ENCODE assay signal across 13 cellular contexts in the genomic region with DNA sequence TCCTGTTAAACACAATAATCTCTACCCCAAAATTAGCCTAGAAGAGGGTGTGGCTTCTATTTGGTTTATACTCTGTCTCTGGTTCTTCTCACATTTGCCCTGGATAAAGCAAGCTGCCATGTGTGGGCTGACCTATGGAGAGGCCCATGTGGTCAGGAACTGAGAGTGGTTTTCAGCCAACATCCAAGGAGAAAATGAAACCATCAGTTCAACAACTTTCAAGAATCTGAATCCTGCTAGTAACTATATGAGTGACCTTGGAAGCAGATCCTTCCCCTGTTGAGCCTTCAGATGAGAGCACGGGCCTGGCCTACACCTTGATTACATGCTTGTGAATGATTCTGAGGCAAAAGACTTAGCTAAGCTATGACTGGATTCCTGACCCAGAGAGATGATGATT.
"Had no signal": no experiment of that assay in that cellular context is flagged by ENCODE, and none has a peak within 500 bp of the region (broad histone marks: within the 10 kb centered on the region; RNA-seq: fewer than 3 reads in every experiment).

No MANE protein-coding gene starts in this region.

- H3K4me3 Mint-ChIP-seq: activated CD4-positive, alpha-beta T cell treated with anti-CD3 and anti-CD28 coated beads, Interleukin-2, amount 10 ng/mL, durations not matched to agents 24 days and 14 days; brain; memory B cell had no signal

- ATAC-seq: esophagus mucosa, heart left ventricle, left lobe of liver had no signal

- H3K27me3 Mint-ChIP-seq: brain had no signal

- DNase-seq: activated CD4-positive, alpha-beta T cell treated with anti-CD3 and anti-CD28 coated beads, Interleukin-2, amount 10 ng/mL, durations not matched to agents 24 days and 14 days; activated naive CD4-positive, alpha-beta T cell treated with anti-CD3 and anti-CD28 coated beads, Interleukin-2, amount 50 U/mL, for 16 hours; adrenal gland; foreskin fibroblast; heart left ventricle; islet precursor cell; spleen; stimulated activated CD4-positive, alpha-beta T cell treated with anti-CD3 and anti-CD28 coated beads, Interleukin-2, amount 100 ng/mL, for 24 hours; stimulated activated naive CD4-positive, alpha-beta T cell had no signal

- H3K9me3 ChIP-seq: adrenal gland had no signal

- H3K27ac Mint-ChIP-seq: activated CD4-positive, alpha-beta T cell treated with anti-CD3 and anti-CD28 coated beads, Interleukin-2, amount 10 ng/mL, durations not matched to agents 24 days and 14 days; memory B cell had no signal

- H3K36me3 Mint-ChIP-seq: brain, memory B cell had no signal

- H3K36me3 ChIP-seq: adrenal gland, heart left ventricle, spleen had no signal

- H3K27me3 ChIP-seq: adrenal gland, heart left ventricle, spleen had no signal

- H3K27ac ChIP-seq: adrenal gland, heart left ventricle, spleen had no signal

- H3K4me3 ChIP-seq: adrenal gland, heart left ventricle, spleen had no signal
